ENCODE assay signal across 12 cellular contexts in genomic region chr19:29678484-29679106, GRCh38. TPM values are rescaled to one million over a fixed set of nuclear protein-coding genes. Genes with fewer than 3 reads are reported as not detected.
DNase-seq lines count a peak whose midpoint lies in the region; ATAC-seq and TF ChIP-seq lines count a peak whose summit lies in the region.
"Had no signal": no experiment of that assay in that cellular context is flagged by ENCODE, and none has a peak within 500 bp of the region (broad histone marks: within the 10 kb centered on the region; RNA-seq: fewer than 3 reads in every experiment).

No MANE protein-coding gene starts in this region.

- H3K27me3 ChIP-seq in adipocyte (replicated peaks; ENCODE audit: control insufficient read depth, insufficient read depth, low read length) (no peaks in the 10 kb centered on the region), left ventricle myocardium inferior (ENCODE audit: low read depth) (no peaks in the 10 kb centered on the region)
- H3K27me3 ChIP-seq: BE2C had no signal

- H3K4me3 Mint-ChIP-seq in CD14-positive monocyte: no peak overlapping the region
- H3K4me3 Mint-ChIP-seq: brain had no signal

- TF ChIP-seq CTCF in CD14-positive monocyte (IDR thresholded peaks at IDR 0.05) (no peak), left ventricle myocardium inferior (IDR thresholded peaks at IDR 0.05; ENCODE audit: borderline replicate concordance) (no peak)

- H3K4me1 ChIP-seq in adipocyte (ENCODE audit: control insufficient read depth, insufficient read depth, low read length): peaks cover 80% of the 10 kb centered on the region
- peaks cover 90% of the 10 kb centered on the region for H3K4me1 ChIP-seq in left ventricle myocardium inferior
- H3K4me1 ChIP-seq: BE2C had no signal

- peak overlapping the region; percentile 32 for H3K4me3 ChIP-seq in adipocyte (ENCODE audit: low read length)
- peak overlapping the region; percentile 15 for H3K4me3 ChIP-seq in left ventricle myocardium inferior

- peaks cover 2 to 3% of the 10 kb centered on the region in 2 donors for H3K36me3 Mint-ChIP-seq in CD14-positive monocyte
- H3K36me3 Mint-ChIP-seq: brain had no signal

- peak; percentile 38 for DNase-seq in CD14-positive monocyte (ENCODE audit: low spot score)
- DNase-seq in adipocyte (ENCODE audit: low read depth): no peak
- DNase-seq in left ventricle myocardium inferior: peak; percentile 86
- peak in 6 of 10 donors; percentile 41 to 91 (median 74) for DNase-seq in posterior cingulate gyrus
- DNase-seq in OCI-M1 (lab: John Stamatoyannopoulos, UW): no peak
- no peak for DNase-seq in NCI-H2029 (lab: John Stamatoyannopoulos, UW)
- DNase-seq in stimulated activated CD4-positive, alpha-beta T cell treated with anti-CD3 and anti-CD28 coated beads, Interleukin-2, amount 100 ng/mL, for 24 hours: no peak
- DNase-seq: BE2C, NCI-H1436 treated with DMSO at 0.1 percent for 48 hours had no signal

- no peaks in the 10 kb centered on the region for H3K9me3 Mint-ChIP-seq in CD14-positive monocyte
- H3K9me3 Mint-ChIP-seq: brain; T-helper 2 cell treated with Interferon-gamma antibody and Interleukin-4, amounts not matched to agents 5 μg/mL and 100 μg/mL, for 36 hours had no signal

- H3K9ac ChIP-seq in adipocyte (ENCODE audit: low read length): peak overlapping the region; percentile 75

- intact Hi-C loops in CD14-positive monocyte (cut with micrococcal nuclease) (no loop called here), left ventricle myocardium inferior (cut with micrococcal nuclease) (no loop called here), posterior cingulate gyrus (cut with DNase I) (no loop called here)

- H3K27ac Mint-ChIP-seq in CD14-positive monocyte: no peak overlapping the region
- H3K27ac Mint-ChIP-seq: T-helper 2 cell treated with Interferon-gamma antibody and Interleukin-4, amounts not matched to agents 5 μg/mL and 100 μg/mL, for 36 hours had no signal

- H3K27me3 Mint-ChIP-seq in CD14-positive monocyte (ENCODE audit: low read depth in 3 of 3): peaks cover 0 to 5% (median 4%) of the 10 kb centered on the region in 3 donors

- H3K36me3 ChIP-seq in adipocyte (ENCODE audit: control insufficient read depth, insufficient read depth, low read length, severe bottlenecking) (peaks cover 35% of the 10 kb centered on the region), left ventricle myocardium inferior (peaks cover 27% of the 10 kb centered on the region)
- H3K36me3 ChIP-seq: BE2C had no signal

- H3K9me3 ChIP-seq in adipocyte (ENCODE audit: control insufficient read depth, low read length) (no peaks in the 10 kb centered on the region), left ventricle myocardium inferior (replicated peaks) (no peaks in the 10 kb centered on the region)
- H3K9me3 ChIP-seq: BE2C had no signal

- H3K27ac ChIP-seq in left ventricle myocardium inferior (replicated peaks): peak overlapping the region; percentile 98

- peaks cover 16% of the 10 kb centered on the region for H3K4me1 Mint-ChIP-seq in CD14-positive monocyte

- ATAC-seq in HG02623 (IDR thresholded peaks at IDR 0.05; ENCODE audit: unreplicated experiment): no peak

RNA-seq across cellular contexts. Expression of gene PLEKHF1, which starts 13.3 kb away (rescaled TPM):
- under 1 TPM; 0.11 to 0.26 TPM for polyA plus RNA-seq in CD14-positive monocyte
- 27.8 TPM for total RNA-seq in left ventricle myocardium inferior

RNA-seq across cellular contexts. Expression of gene C19orf12, which starts 36.5 kb away (rescaled TPM):
- 1 to 10 TPM; 6.0 to 8.0 TPM for polyA plus RNA-seq in CD14-positive monocyte
- 48.6 TPM for total RNA-seq in left ventricle myocardium inferior

Comparison
In these comparisons a context has a peak if more than half of its experiments do, and no peak if none do; other contexts are left out.
1. DNase-seq: peak in CD14-positive monocyte (single experiment), left ventricle myocardium inferior (single experiment) and posterior cingulate gyrus (6 of 10); none in adipocyte (single experiment), OCI-M1 (single experiment), NCI-H2029 (single experiment) and stimulated activated CD4-positive, alpha-beta T cell treated with anti-CD3 and anti-CD28 coated beads, Interleukin-2, amount 100 ng/mL, for 24 hours (0 of 2).